16 cellular contexts compared by ENCODE assay signal in the genomic region with DNA sequence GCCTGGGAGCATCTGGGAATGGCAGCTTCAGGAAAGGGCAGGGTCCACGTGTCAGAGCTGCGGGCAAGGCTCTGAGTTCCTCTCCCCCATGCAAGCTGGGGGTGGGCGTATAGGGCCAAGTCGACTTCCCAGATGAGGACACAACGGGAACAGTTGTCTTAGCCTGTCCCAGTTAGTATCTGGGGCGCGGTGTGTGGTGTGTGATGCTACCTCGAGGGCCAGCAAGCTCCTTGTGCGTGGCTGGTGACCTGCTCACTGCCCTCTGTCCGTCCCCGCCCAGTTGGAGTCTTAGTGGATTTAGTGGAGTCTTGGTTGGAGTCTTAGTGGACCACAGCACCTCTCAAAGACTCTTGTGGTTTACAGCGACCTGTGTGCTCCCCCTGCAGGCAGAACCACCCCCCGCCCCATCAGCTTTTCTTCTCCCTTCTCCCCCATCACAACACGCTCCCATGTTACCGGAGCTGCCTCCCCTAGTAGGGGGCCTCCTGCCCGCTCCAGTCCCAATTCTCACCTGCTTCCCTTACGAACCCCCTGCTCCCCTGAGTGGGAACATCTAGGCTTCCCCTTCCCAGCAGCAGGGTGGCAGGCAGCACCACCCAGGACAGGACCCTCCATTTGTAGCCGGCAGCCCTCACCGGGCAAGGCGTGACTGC. TPM values are rescaled to one million over a fixed set of nuclear protein-coding genes. Genes with fewer than 3 reads are reported as not detected.
DNase-seq lines count a peak whose midpoint lies in the region; ATAC-seq, FAIRE-seq and TF ChIP-seq lines count a peak whose summit lies in the region.
"Had no signal": no experiment of that assay in that cellular context is flagged by ENCODE, and none has a peak within 500 bp of the region (broad histone marks: within the 10 kb centered on the region; RNA-seq: fewer than 3 reads in every experiment).

No MANE protein-coding gene starts in this region.

- no peak for DNase-seq in A549 (ENCODE audit: low read depth in 1 of 2, low spot score in 1 of 2)
- DNase-seq in GM10266 (ENCODE audit: extremely low spot score) = no peak
- DNase-seq in mucosa of descending colon = peak in 2 of 3 donors; percentile 58 to 62
- DNase-seq in NK-92 treated with Interleukin-12 subunit alpha and Interleukin-12 subunit beta, amount 100 ng/mL, for 24 hours (lab: John Stamatoyannopoulos, UW) = no peak
- DNase-seq in NCI-H1105 treated with DMSO at 0.1 percent for 48 hours (lab: John Stamatoyannopoulos, UW) = no peak
- DNase-seq in SIG-M5 (lab: John Stamatoyannopoulos, UW) = no peak
- DNase-seq: foreskin keratinocyte, uterus had no signal

- H3K27ac Mint-ChIP-seq in activated T-helper 17 cell treated with anti-CD3 and anti-CD28 coated beads, Interleukin-2, amount 50 U/mL, for 72 hours = peak overlapping the region; percentile 29
- H3K27ac Mint-ChIP-seq: HFFc6 had no signal

- no peak for TF ChIP-seq EP300 in A549 (IDR thresholded peaks at IDR 0.05)

- peaks cover 5% of the 10 kb centered on the region; the same call in 2 of the 3 replicates for H3K4me1 ChIP-seq in A549
- peaks cover 10% of the 10 kb centered on the region for H3K4me1 ChIP-seq in mucosa of descending colon (ENCODE audit: low read depth)
- H3K4me1 ChIP-seq: Caco-2, foreskin keratinocyte, uterus had no signal

- TF ChIP-seq CTCF in A549 (IDR thresholded peaks at IDR 0.05) (no peak), GM10266 (IDR thresholded peaks at IDR 0.05; ENCODE audit: control insufficient read depth, insufficient read depth, low read depth, missing control alignments) (peak; percentile 33), mucosa of descending colon (IDR thresholded peaks at IDR 0.05) (no peak)

- no peak for TF ChIP-seq POLR2A in A549 (IDR thresholded peaks at IDR 0.05; ENCODE audit: low read length)

- peaks cover 5% of the 10 kb centered on the region for H3K4me1 Mint-ChIP-seq in activated T-helper 17 cell treated with anti-CD3 and anti-CD28 coated beads, Interleukin-2, amount 50 U/mL, for 72 hours

- H3K27me3 Mint-ChIP-seq in activated T-helper 17 cell treated with anti-CD3 and anti-CD28 coated beads, Interleukin-2, amount 50 U/mL, for 72 hours = no peaks in the 10 kb centered on the region

- no peak overlapping the region for H3K4me3 Mint-ChIP-seq in activated T-helper 17 cell treated with anti-CD3 and anti-CD28 coated beads, Interleukin-2, amount 50 U/mL, for 72 hours
- H3K4me3 Mint-ChIP-seq: HFFc6 had no signal

- H3K4me2 ChIP-seq in A549 = peak overlapping the region; percentile 51
- H3K4me2 ChIP-seq: KMS-11 had no signal

- peak in 1 of 2 experiments; percentile 7; a peak in 3 of 6 replicates for ATAC-seq in A549
- no peak for ATAC-seq in activated T-helper 17 cell treated with anti-CD3 and anti-CD28 coated beads, Interleukin-2, amount 50 U/mL, for 72 hours (replicated peaks)
- ATAC-seq in mucosa of descending colon = peak; percentile 10
- no peak for ATAC-seq in GM19324 (IDR thresholded peaks at IDR 0.05; ENCODE audit: low FRiP score, unreplicated experiment)

- intact Hi-C loops in mucosa of descending colon (cut with DNase I, micrococcal nuclease) = no loop called here

- H3K27ac ChIP-seq in A549 = no peak overlapping the region
- H3K27ac ChIP-seq: foreskin keratinocyte, KMS-11, uterus had no signal

- WGBS in A549 (ENCODE audit: missing lambda C conversion rate) = 43% methylated on average over 18 of the region's 20 CpGs

- FAIRE-seq in A549 (lab: Jason Lieb, UNC) = no peak
- FAIRE-seq: astrocyte, G401.6 had no signal

- H3K36me3 Mint-ChIP-seq in activated T-helper 17 cell treated with anti-CD3 and anti-CD28 coated beads, Interleukin-2, amount 50 U/mL, for 72 hours (ENCODE audit: low read depth) = no peaks in the 10 kb centered on the region

- no peaks in the 10 kb centered on the region for H3K9me3 Mint-ChIP-seq in activated T-helper 17 cell treated with anti-CD3 and anti-CD28 coated beads, Interleukin-2, amount 50 U/mL, for 72 hours
- H3K9me3 Mint-ChIP-seq: HFFc6 had no signal

- TF ChIP-seq RAD21 in A549 (conservative IDR thresholded peaks at IDR 0.05 in 1 of 2, IDR thresholded peaks at IDR 0.05 in 1 of 2) = no peak

- H3K9me3 ChIP-seq in A549 = no peaks in the 10 kb centered on the region
- H3K9me3 ChIP-seq in mucosa of descending colon = no peaks in the 10 kb centered on the region
- H3K9me3 ChIP-seq: Caco-2, uterus had no signal

- H3K4me3 ChIP-seq in A549 = no peak overlapping the region
- H3K4me3 ChIP-seq in mucosa of descending colon = no peak overlapping the region
- H3K4me3 ChIP-seq: uterus had no signal

- CTCF ChIA-PET in A549 (lab: Yijun Ruan, JAX) = interaction anchor here (0.6 to 4.6 kb wide), 47 partner anchors 8 to 554 kb away, joined by 3 to 40 read pairs (median 4); a partner anchor contains a TSS

- no peaks in the 10 kb centered on the region for H3K36me3 ChIP-seq in mucosa of descending colon (ENCODE audit: low read depth)
- H3K36me3 ChIP-seq: uterus had no signal

- POLR2A ChIA-PET in A549 (lab: Yijun Ruan, JAX) = no interaction called here

TF ChIP-seq in A549, 52 proteins besides CTCF, POLR2A, EP300 and RAD21:
- TF ChIP-seq CEBPB (IDR thresholded peaks at IDR 0.05) (no peak), HOXA7 (CRISPR knock-in tag; IDR thresholded peaks at IDR 0.05) (no peak), NR3C1 (IDR thresholded peaks at IDR 0.05) (no peak), FOXS1 (CRISPR knock-in tag; IDR thresholded peaks at IDR 0.05) (no peak), ZFP36 (IDR thresholded peaks at IDR 0.05; ENCODE audit: borderline replicate concordance, partially characterized antibody) (no peak), RARB (CRISPR knock-in tag; IDR thresholded peaks at IDR 0.05) (no peak), RFX5 (IDR thresholded peaks at IDR 0.05) (no peak)
- TF ChIP-seq, protein P1, sequence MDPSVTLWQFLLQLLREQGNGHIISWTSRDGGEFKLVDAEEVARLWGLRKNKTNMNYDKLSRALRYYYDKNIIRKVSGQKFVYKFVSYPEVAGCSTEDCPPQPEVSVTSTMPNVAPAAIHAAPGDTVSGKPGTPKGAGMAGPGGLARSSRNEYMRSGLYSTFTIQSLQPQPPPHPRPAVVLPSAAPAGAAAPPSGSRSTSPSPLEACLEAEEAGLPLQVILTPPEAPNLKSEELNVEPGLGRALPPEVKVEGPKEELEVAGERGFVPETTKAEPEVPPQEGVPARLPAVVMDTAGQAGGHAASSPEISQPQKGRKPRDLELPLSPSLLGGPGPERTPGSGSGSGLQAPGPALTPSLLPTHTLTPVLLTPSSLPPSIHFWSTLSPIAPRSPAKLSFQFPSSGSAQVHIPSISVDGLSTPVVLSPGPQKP (IDR thresholded peaks at IDR 0.05; ENCODE audit: low read depth, low read length) = no peak
- TF ChIP-seq, protein P2, sequence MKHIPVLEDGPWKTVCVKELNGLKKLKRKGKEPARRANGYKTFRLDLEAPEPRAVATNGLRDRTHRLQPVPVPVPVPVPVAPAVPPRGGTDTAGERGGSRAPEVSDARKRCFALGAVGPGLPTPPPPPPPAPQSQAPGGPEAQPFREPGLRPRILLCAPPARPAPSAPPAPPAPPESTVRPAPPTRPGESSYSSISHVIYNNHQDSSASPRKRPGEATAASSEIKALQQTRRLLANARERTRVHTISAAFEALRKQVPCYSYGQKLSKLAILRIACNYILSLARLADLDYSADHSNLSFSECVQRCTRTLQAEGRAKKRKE (CRISPR knock-in tag; IDR thresholded peaks at IDR 0.05; ENCODE audit: low read depth) = no peak
TF ChIP-seq in A549: peak in this region for 0.

RNA-seq across cellular contexts. Expression of a gene that starts 8.7 kb away (rescaled TPM):
- not detected in 2 replicates for polyA plus RNA-seq in A549 (2011; rRNA removed)
- polyA plus RNA-seq in A549 (2012; cell fraction: cytosol; rRNA removed) = 0.03 and 0.21 TPM in 2 replicates
- 0.11 and 0.14 TPM in 2 replicates for polyA plus RNA-seq in A549 (2012; cell fraction: nucleus; rRNA removed)
- polyA plus RNA-seq in A549 (2017; fragmentation: RNase III; extraction: RNeasy Plus Mini Kit Qiagen cat#74134 plus additional on column Dnase treatment) = 0.13 TPM in 1 of 3 replicates, not detected in the others
- polyA minus RNA-seq in A549 (2011; rRNA and poly(A)+ RNA removed) = not detected in 2 replicates
- total RNA-seq in activated T-helper 17 cell treated with anti-CD3 and anti-CD28 coated beads, Interleukin-2, amount 50 U/mL, for 72 hours = not detected
- total RNA-seq in mucosa of descending colon = 10 to 100 TPM in 2 of 3 donors, 1 to 10 TPM in 1; 2.1 to 15.0 (median 14.2) TPM
- total RNA-seq: astrocyte, Caco-2, HFFc6 had no signal

RNA-seq across cellular contexts. Expression of a gene that starts 44.2 kb away (rescaled TPM):
- polyA plus RNA-seq in A549 (2011; rRNA removed) (0.20 and 0.28 TPM in 2 replicates), A549 (2017; fragmentation: RNase III; extraction: RNeasy Plus Mini Kit Qiagen cat#74134 plus additional on column Dnase treatment) (1.9 to 2.3 TPM (median 2.1 TPM) in 3 replicates)
- polyA plus RNA-seq in A549 (2012; cell fraction: cytosol; rRNA removed) = 1.1 and 1.9 TPM in 2 replicates
- polyA plus RNA-seq in A549 (2012; cell fraction: nucleus; rRNA removed) = 2.4 and 3.7 TPM in 2 replicates
- 0.33 and 0.39 TPM in 2 replicates for polyA minus RNA-seq in A549 (2011; rRNA and poly(A)+ RNA removed)
- total RNA-seq in activated T-helper 17 cell treated with anti-CD3 and anti-CD28 coated beads, Interleukin-2, amount 50 U/mL, for 72 hours = 1 to 10 TPM; 1.1 to 1.6 TPM
- total RNA-seq in mucosa of descending colon = 1 to 10 TPM; 3.8 to 7.7 (median 6.5) TPM
- total RNA-seq: mononuclear cell had no signal

Comparison
In these comparisons a context has a peak if more than half of its experiments do, and no peak if none do; other contexts are left out.
1. DNase-seq: peak in mucosa of descending colon (2 of 3); none in A549 (0 of 2), GM10266 (single experiment), NK-92 treated with Interleukin-12 subunit alpha and Interleukin-12 subunit beta, amount 100 ng/mL, for 24 hours (single experiment), NCI-H1105 treated with DMSO at 0.1 percent for 48 hours (single experiment) and SIG-M5 (single experiment).